ENCODE assay signal across 8 cellular contexts in genomic region chr2:137969418-137969765, GRCh38. TPM values are rescaled to one million over a fixed set of nuclear protein-coding genes. Genes with fewer than 3 reads are reported as not detected.
DNase-seq lines count a peak whose midpoint lies in the region; ATAC-seq, FAIRE-seq and TF ChIP-seq lines count a peak whose summit lies in the region.

No MANE protein-coding gene starts in this region.

- H3K4me3 ChIP-seq in RWPE2 (ENCODE audit: severe bottlenecking) = no peak overlapping the region
- no peak overlapping the region for H3K4me3 ChIP-seq in fibroblast of the aortic adventitia (ENCODE audit: low read depth, low read length)
- H3K4me3 ChIP-seq in small intestine (ENCODE audit: low read depth in 1 of 2, low read length in 2 of 2) = no peak overlapping the region

- TF ChIP-seq CTCF in RWPE2 (IDR thresholded peaks at IDR 0.05; ENCODE audit: poor library complexity, severe bottlenecking) (no peak), fibroblast of the aortic adventitia (IDR thresholded peaks at IDR 0.05; ENCODE audit: insufficient read depth, low read length) (no peak)

- H3K36me3 ChIP-seq in RWPE2 (ENCODE audit: low read depth) (no peaks in the 10 kb centered on the region), small intestine (ENCODE audit: control insufficient read depth in 2 of 2, insufficient read depth in 2 of 2, low read length in 2 of 2) (no peaks in the 10 kb centered on the region)

- H3K9me3 ChIP-seq in RWPE2 (ENCODE audit: severe bottlenecking) (no peaks in the 10 kb centered on the region), small intestine (ENCODE audit: control insufficient read depth, low read depth) (no peaks in the 10 kb centered on the region)

- 8 to 18% (median 8%) methylated on average over 1 of the region's 1 CpG for WGBS in small intestine, 3 donors

- no peaks in the 10 kb centered on the region for H3K27me3 ChIP-seq in RWPE2 (ENCODE audit: insufficient read depth, poor library complexity, severe bottlenecking)
- no peaks in the 10 kb centered on the region for H3K27me3 ChIP-seq in small intestine (ENCODE audit: control insufficient read depth in 2 of 2, insufficient read depth in 2 of 2, low read length in 2 of 2)

- no peak for FAIRE-seq in small intestine (lab: Jason Lieb, UNC)

- ATAC-seq in RWPE2 (ENCODE audit: low read depth) (peak; percentile 92), GM21529 (IDR thresholded peaks at IDR 0.05; ENCODE audit: unreplicated experiment) (no peak)

- peak; percentile 70 for DNase-seq in HS-27A (ENCODE audit: low read depth)
- DNase-seq in RWPE2 (ENCODE audit: low spot score) = no peak
- DNase-seq in fibroblast of the aortic adventitia (ENCODE audit: low read depth) = peak; percentile 98
- DNase-seq in small intestine = peak; percentile 11
- DNase-seq in NCI-H82 treated with DMSO at 0.1 percent for 48 hours (lab: John Stamatoyannopoulos, UW; ENCODE audit: unreplicated experiment) = no peak
- DNase-seq in stimulated activated CD4-positive, alpha-beta T cell treated with anti-CD3 and anti-CD28 coated beads, Interleukin-4, amount 100 ng/mL, for 1 hour = no peak
- DNase-seq in retina = no peak

- H3K4me1 ChIP-seq in RWPE2 (ENCODE audit: insufficient read depth, poor library complexity, severe bottlenecking) (peaks cover 21% of the 10 kb centered on the region), small intestine (ENCODE audit: control insufficient read depth in 2 of 2, insufficient read depth in 1 of 2, low read depth in 1 of 2, low read length in 1 of 2) (peaks cover 0 to 16% of the 10 kb centered on the region in 2 donors)

- peak overlapping the region; percentile 30 for H3K27ac ChIP-seq in RWPE2 (ENCODE audit: poor library complexity, severe bottlenecking)
- no peak overlapping the region for H3K27ac ChIP-seq in small intestine (ENCODE audit: low read depth in 1 of 2, low read length in 1 of 2)

RNA-seq across cellular contexts. Expression of gene HNMT, which starts 5.1 kb away (rescaled TPM):
- total RNA-seq in fibroblast of the aortic adventitia (ENCODE audit: low replicate concordance) = 32.2 and 47.8 TPM in 2 replicates
- polyA plus RNA-seq in small intestine = 10 to 100 TPM; 22.8 to 37.8 (median 26.2) TPM

Comparison
In these comparisons a context has a peak if more than half of its experiments do, and no peak if none do; other contexts are left out.
1. DNase-seq: peak in HS-27A (single experiment), fibroblast of the aortic adventitia (single experiment) and small intestine (single experiment); none in RWPE2 (single experiment), NCI-H82 treated with DMSO at 0.1 percent for 48 hours (single experiment), stimulated activated CD4-positive, alpha-beta T cell treated with anti-CD3 and anti-CD28 coated beads, Interleukin-4, amount 100 ng/mL, for 1 hour (single experiment) and retina (single experiment).